Comparison of ENCODE assay signal across 22 cellular contexts in the genomic region with DNA sequence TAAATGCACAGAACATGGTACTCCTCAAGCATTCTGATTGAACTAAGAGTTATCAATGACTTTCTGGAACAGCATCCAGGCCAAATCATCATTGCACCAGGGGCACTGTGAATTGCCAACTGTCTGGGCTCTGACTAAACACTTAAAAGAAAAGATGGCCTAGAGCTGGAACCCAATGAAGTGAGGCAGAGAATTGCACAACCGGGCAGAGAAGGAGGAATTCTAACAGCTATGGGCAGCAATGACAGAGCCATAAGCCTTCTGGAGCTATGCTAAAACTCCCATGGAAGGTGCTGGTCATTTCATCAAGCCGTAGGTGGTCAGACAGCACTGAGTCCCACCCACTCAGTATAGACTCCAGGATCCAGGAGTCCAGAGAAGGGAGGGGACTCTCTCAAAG.
"Had no signal": no experiment of that assay in that cellular context is flagged by ENCODE, and none has a peak within 500 bp of the region (broad histone marks: within the 10 kb centered on the region; RNA-seq: fewer than 3 reads in every experiment).

No MANE protein-coding gene starts in this region.

- H3K9me3 ChIP-seq: prostate gland, testis had no signal

- H3K79me2 ChIP-seq: parathyroid adenoma had no signal

- H3K27me3 ChIP-seq: right lobe of liver, spleen, testis, tibial nerve had no signal

- H3K4me3 ChIP-seq: prostate gland, right lobe of liver, spleen, testis, tibial nerve had no signal

- DNase-seq: effector memory CD4-positive, alpha-beta T cell; foreskin melanocyte; head of caudate nucleus; hippocampal formation; left colon; left ventricle myocardium superior; mesendoderm; naive B cell; occipital lobe; retina; right lobe of liver; spleen; stimulated activated CD4-positive, alpha-beta T cell treated with anti-CD3 and anti-CD28 coated beads, Interleukin-15, amount 100 ng/mL, for 24 hours; stimulated activated CD4-positive, alpha-beta T cell treated with anti-CD3 and anti-CD28 coated beads, Interleukin-1b, Interleukin-23, amount 100 ng/mL, for 48 hours; stimulated activated CD4-positive, alpha-beta T cell treated with anti-CD3 and anti-CD28 coated beads, Interleukin-4, amount 100 ng/mL, for 24 hours; stimulated activated naive B cell treated with anti-CD40 and anti-IgM and Interleukin-4, amounts not matched to agents 10 μg/mL and 1 μg/mL and 100 μg/mL, for 72 hours; stimulated activated naive CD8-positive, alpha-beta T cell treated with anti-CD3 and anti-CD28 coated beads, Interleukin-15, amount 100 ng/mL, for 72 hours; testis had no signal

- H3K27ac ChIP-seq: epithelial cell of prostate, parathyroid adenoma, prostate gland, right lobe of liver, spleen, testis, tibial nerve had no signal

- H3K4me1 ChIP-seq: parathyroid adenoma, prostate gland, right lobe of liver, spleen, testis, tibial nerve had no signal

- H3K9ac ChIP-seq: parathyroid adenoma had no signal

- H2AFZ ChIP-seq: parathyroid adenoma had no signal

- H3K36me3 ChIP-seq: prostate gland, right lobe of liver, spleen, tibial nerve had no signal
